Comparison of ENCODE assay signal across 11 cellular contexts in the genomic region with DNA sequence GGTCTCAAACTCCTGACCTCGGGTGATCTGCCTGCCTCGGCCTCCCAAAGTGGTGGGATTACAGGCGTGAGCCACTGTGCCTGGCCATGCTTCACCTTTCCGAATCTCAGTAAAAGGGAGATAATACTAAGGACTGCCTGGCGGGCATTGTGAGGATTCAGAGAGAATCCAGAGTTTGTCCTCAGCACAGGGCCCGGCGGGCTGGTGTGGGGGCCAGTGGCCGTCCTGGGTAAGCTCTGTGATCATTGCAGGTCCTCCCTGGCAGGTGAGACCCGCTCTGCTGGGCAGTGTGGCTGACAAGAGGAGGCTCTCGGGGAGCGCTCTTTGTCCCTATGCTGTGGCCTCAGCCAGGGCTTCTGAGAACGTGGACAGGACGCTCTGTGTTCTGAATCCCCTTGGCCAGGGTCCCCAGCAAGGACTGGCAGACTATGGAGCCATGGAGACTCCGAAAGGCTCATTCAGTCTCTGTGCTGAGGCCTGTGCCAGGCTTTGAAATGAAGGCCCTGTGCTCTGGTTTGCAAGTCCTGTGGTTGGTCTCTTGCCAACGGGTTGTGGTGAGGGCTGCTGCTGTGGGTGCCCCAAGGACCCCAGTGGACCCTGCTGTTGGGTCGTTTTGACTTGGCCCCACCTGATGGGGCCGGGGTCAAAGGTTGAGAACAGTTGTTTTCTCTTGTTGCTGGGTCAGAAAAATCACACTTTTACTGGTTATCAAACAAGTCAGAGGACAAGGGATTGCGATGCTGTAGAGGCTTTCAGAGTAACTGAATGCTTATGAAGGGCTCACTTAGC. TPM values are rescaled to one million over a fixed set of nuclear protein-coding genes. Genes with fewer than 3 reads are reported as not detected.
DNase-seq lines count a peak whose midpoint lies in the region; ATAC-seq, FAIRE-seq and TF ChIP-seq lines count a peak whose summit lies in the region.
"Had no signal": no experiment of that assay in that cellular context is flagged by ENCODE, and none has a peak within 500 bp of the region (broad histone marks: within the 10 kb centered on the region; RNA-seq: fewer than 3 reads in every experiment).

No MANE protein-coding gene starts in this region.

- 71% methylated on average over 18 of the region's 18 CpGs for WGBS in GM12878 (ENCODE audit: insufficient coverage, insufficient replicate concordance, low lambda C conversion rate, missing lambda C conversion rate)

- H3K4me3 ChIP-seq in H7 (ENCODE audit: insufficient read depth, low read depth, low read length) (no peak overlapping the region), GM12878 (peak overlapping the region; percentile 55), muscle layer of duodenum (ENCODE audit: low read depth in 1 of 2, low read length in 2 of 2) (peak overlapping the region in 1 of 2 donors; percentile 36)

- H3K4me2 ChIP-seq in GM12878 (ENCODE audit: control insufficient read depth, insufficient read depth): peak overlapping the region; percentile 91

- ATAC-seq in GM12878: no peak
- no peak for ATAC-seq in HG02642 (IDR thresholded peaks at IDR 0.05; ENCODE audit: poor library complexity, unreplicated experiment)

- no peak for TF ChIP-seq CTCF in GM12878 (IDR thresholded peaks at IDR 0.05 in 2 of 3, conservative IDR thresholded peaks at IDR 0.05 in 1 of 3; ENCODE audit: control insufficient read depth in 2 of 3, extremely low read depth in 1 of 3, insufficient read depth in 1 of 3, low read depth in 3 of 3, low read length in 3 of 3)

- POLR2A ChIA-PET in GM12878 (lab: Charles Lee): interaction anchor here (1.9 kb wide), 2 partner anchors 8 to 146 kb away, joined by 4 to 6 read pairs; no protein-coding TSS in a partner anchor

- peak overlapping the region; percentile 65 for H3K9ac ChIP-seq in GM12878 (ENCODE audit: control insufficient read depth, insufficient read depth, low read length)

- FAIRE-seq in GM12878 (lab: Jason Lieb, UNC): no peak
- FAIRE-seq: D721Med had no signal

- no peak for TF ChIP-seq POLR2A in GM12878 (IDR thresholded peaks at IDR 0.05; ENCODE audit: low read depth, low read length)

- H3K27ac ChIP-seq in GM12878 (ENCODE audit: control insufficient read depth, insufficient read depth) (peak overlapping the region; percentile 68; the same call in 1 of the 2 replicates), muscle layer of duodenum (ENCODE audit: low read length) (peak overlapping the region; percentile 23)

- H3K9me3 ChIP-seq in GM12878 (replicated peaks; ENCODE audit: control insufficient read depth, insufficient read depth, low read length) (no peaks in the 10 kb centered on the region), muscle layer of duodenum (ENCODE audit: control insufficient read depth in 1 of 2, low read length in 2 of 2) (no peaks in the 10 kb centered on the region)

- H3K4me1 ChIP-seq in GM12878 (ENCODE audit: control insufficient read depth, insufficient read depth, low read length) (peaks cover 42% of the 10 kb centered on the region), muscle layer of duodenum (ENCODE audit: control insufficient read depth in 1 of 2, insufficient read depth in 2 of 2, low read length in 2 of 2) (peaks cover 12 to 51% of the 10 kb centered on the region in 2 donors)

- no peaks in the 10 kb centered on the region for H3K27me3 ChIP-seq in H7 (ENCODE audit: control insufficient read depth, insufficient read depth, low read length)
- no peaks in the 10 kb centered on the region for H3K27me3 ChIP-seq in GM12878 (replicated peaks in 1 of 2; ENCODE audit: control insufficient read depth in 2 of 2, insufficient read depth in 2 of 2, low read length in 1 of 2)
- no peaks in the 10 kb centered on the region for H3K27me3 ChIP-seq in muscle layer of duodenum (ENCODE audit: low read depth, low read length)

- CTCF ChIA-PET in GM12878 (lab: Yijun Ruan, JAX): no interaction called here

- H2AFZ ChIP-seq in GM12878 (ENCODE audit: control insufficient read depth, low read depth, low read length): no peak overlapping the region

- DNase-seq in Ammon's horn (ENCODE audit: low spot score) (peak; percentile 51), H7 (peak; percentile 45), GM12878 (ENCODE audit: low read depth, low spot score) (no peak), activated gamma-delta T cell treated with Interleukin-2 at 50 U/mL for 16 hours (no peak), HK-2 (ENCODE audit: unreplicated experiment) (no peak), amniotic stem cell (lab: John Stamatoyannopoulos, UW) (no peak)
- DNase-seq: NCI-H2029 treated with DMSO at 0.1 percent for 48 hours; stimulated activated CD4-positive, alpha-beta T cell treated with anti-CD3 and anti-CD28 coated beads, Interleukin-1b, Interleukin-23, amount 100 ng/mL, for 48 hours had no signal

- H3K36me3 ChIP-seq in H7 (replicated peaks; ENCODE audit: control insufficient read depth, insufficient read depth, low read length): peaks cover 1% of the 10 kb centered on the region
- peaks cover 3 to 5% of the 10 kb centered on the region in 2 experiments for H3K36me3 ChIP-seq in GM12878 (ENCODE audit: control insufficient read depth in 2 of 2, insufficient read depth in 2 of 2, low read length in 1 of 2)
- H3K36me3 ChIP-seq in muscle layer of duodenum (ENCODE audit: control insufficient read depth in 1 of 2, insufficient read depth in 2 of 2, low read length in 2 of 2): peaks cover 0 to 18% of the 10 kb centered on the region in 2 donors

- no TSS peak for BruUV-seq in GM12878 (replicated peaks; lab: Mats Ljungman, UMichigan)

- H3K79me2 ChIP-seq in GM12878 (ENCODE audit: control insufficient read depth, insufficient read depth, low read length): peaks cover 57% of the 10 kb centered on the region

- H4K20me1 ChIP-seq in GM12878 (ENCODE audit: control insufficient read depth, insufficient read depth): no peaks in the 10 kb centered on the region; the same call in 1 of the 2 replicates

- SMC1A ChIA-PET in GM12878 (lab: Charles Lee; ENCODE audit: uncharacterized antibody, unreplicated experiment): interaction anchor here (1.9 kb wide), 1 partner anchor 246 kb away, joined by 5 read pairs; no protein-coding TSS in a partner anchor

- TF ChIP-seq EP300 in GM12878 (IDR thresholded peaks at IDR 0.05; ENCODE audit: borderline replicate concordance in 1 of 2, control insufficient read depth in 1 of 2, low read depth in 2 of 2, low read length in 2 of 2): no peak

- no peak for TF ChIP-seq RAD21 in GM12878 (IDR thresholded peaks at IDR 0.05; ENCODE audit: insufficient read depth, low read depth, low read length)

- RAD21 ChIA-PET in GM12878 (lab: Charles Lee; ENCODE audit: unreplicated experiment): no interaction called here

- in situ Hi-C loops in GM12878 (cut with MboI): no loop called here

- intact Hi-C loops in GM12878 (cut with micrococcal nuclease; ENCODE audit: unreplicated experiment): loop anchor here (5.0 to 10.0 kb wide), 2 partner anchors 148 to 206 kb away; partner anchors contain the start of genes CPT1A, IGHMBP2 and MRPL21

TF ChIP-seq in GM12878, 131 proteins besides CTCF, POLR2A, EP300 and RAD21 (continues in another document):
- TF ChIP-seq MLLT1 (IDR thresholded peaks at IDR 0.05) (0 out of 2 replicates have a peak, but pooled peaks have one; percentile 80), SMARCA5 (IDR thresholded peaks at IDR 0.05) (no peak)

RNA-seq across cellular contexts. Expression of gene TPCN2, which starts 2.1 kb away (rescaled TPM):
- total RNA-seq in H7 (2014; rRNA removed; shearing (Covaris generic)): 11.8 and 13.2 TPM in 2 replicates
- total RNA-seq in GM12878 (2013; cell fraction: nucleolus; rRNA removed): 108 and 127 TPM in 2 replicates
- total RNA-seq in GM12878 (2014; rRNA removed): 8.2 and 10.4 TPM in 2 replicates
- 5.7 and 6.5 TPM in 2 replicates for total RNA-seq in GM12878 (2014; rRNA removed; fragmentation: Illumina TruSeq; extraction: Trizol)
- total RNA-seq in GM12878 (2021): 16.3 and 18.4 TPM in 2 replicates
- polyA plus RNA-seq in GM12878 (2011; ENCODE audit: low read depth): 6.3 TPM
- polyA plus RNA-seq in GM12878 (2011; rRNA removed): 11.9 and 18.3 TPM in 2 replicates
- 15.3 and 17.0 TPM in 2 replicates for polyA plus RNA-seq in GM12878 (2011; cell fraction: cytosol; rRNA removed)
- polyA plus RNA-seq in GM12878 (2011; cell fraction: nucleus; rRNA removed): 127 and 138 TPM in 2 replicates
- polyA plus RNA-seq in GM12878 (2012): 10.9 and 14.3 TPM in 2 replicates
- 6.2 and 8.3 TPM in 2 replicates for polyA plus RNA-seq in GM12878 (2014; fragmentation: Illumina TruSeq; extraction: Trizol)
- 1 to 10 TPM; 1.7 to 2.4 TPM for polyA plus RNA-seq in GM12878 (2014; fragmentation: Nextera tagmentation; extraction: Ambion mirVana)
- 13.5 and 16.2 TPM in 2 replicates for polyA plus RNA-seq in GM12878 (2014; rRNA removed)
- 1 to 10 TPM; 7.9 to 8.5 TPM for polyA plus RNA-seq in GM12878 (2016; fragmentation: Nextera tagmentation; extraction: Ambion mirVana)
- polyA minus RNA-seq in GM12878 (2011; rRNA and poly(A)+ RNA removed): 13.0 and 19.8 TPM in 2 replicates
- 4.8 and 6.2 TPM in 2 replicates for polyA minus RNA-seq in GM12878 (2011; cell fraction: cytosol; rRNA and poly(A)+ RNA removed)
- polyA minus RNA-seq in GM12878 (2011; cell fraction: nucleus; rRNA and poly(A)+ RNA removed): 30.7 and 43.1 TPM in 2 replicates

RNA-seq across cellular contexts. Expression of gene MRGPRF, which starts 37.7 kb away (rescaled TPM):
- total RNA-seq in H7 (2014; rRNA removed; shearing (Covaris generic)): 6.5 and 7.6 TPM in 2 replicates
- not detected in 2 replicates for total RNA-seq in GM12878 (2013; cell fraction: nucleolus; rRNA removed)
- not detected in 2 replicates for total RNA-seq in GM12878 (2014; rRNA removed)
- total RNA-seq in GM12878 (2014; rRNA removed; fragmentation: Illumina TruSeq; extraction: Trizol): not detected in 2 replicates
- total RNA-seq in GM12878 (2021): not detected in 2 replicates
- polyA plus RNA-seq in GM12878 (2011; ENCODE audit: low read depth): not detected
- polyA plus RNA-seq in GM12878 (2011; rRNA removed): not detected in 2 replicates
- not detected in 2 replicates for polyA plus RNA-seq in GM12878 (2011; cell fraction: cytosol; rRNA removed)
- polyA plus RNA-seq in GM12878 (2011; cell fraction: nucleus; rRNA removed): not detected in 2 replicates
- not detected in 2 replicates for polyA plus RNA-seq in GM12878 (2012)
- not detected in 2 replicates for polyA plus RNA-seq in GM12878 (2014; fragmentation: Illumina TruSeq; extraction: Trizol)
- not detected for polyA plus RNA-seq in GM12878 (2014; fragmentation: Nextera tagmentation; extraction: Ambion mirVana)
- polyA plus RNA-seq in GM12878 (2014; rRNA removed): not detected in 2 replicates
- not detected for polyA plus RNA-seq in GM12878 (2016; fragmentation: Nextera tagmentation; extraction: Ambion mirVana)
- polyA minus RNA-seq in GM12878 (2011; rRNA and poly(A)+ RNA removed): not detected in 2 replicates
- not detected in 2 replicates for polyA minus RNA-seq in GM12878 (2011; cell fraction: cytosol; rRNA and poly(A)+ RNA removed)
- polyA minus RNA-seq in GM12878 (2011; cell fraction: nucleus; rRNA and poly(A)+ RNA removed): not detected in 2 replicates

Comparison
In these comparisons a context has a peak if more than half of its experiments do, and no peak if none do; other contexts are left out.
1. DNase-seq: peak in Ammon's horn (single experiment) and H7 (single experiment); none in GM12878 (single experiment), activated gamma-delta T cell treated with Interleukin-2 at 50 U/mL for 16 hours (single experiment), HK-2 (single experiment) and amniotic stem cell (single experiment).